Comparison of ENCODE assay signal across 8 cellular contexts in genomic region chr6:122184260-122184934, GRCh38.
DNase-seq lines count a peak whose midpoint lies in the region; ATAC-seq and TF ChIP-seq lines count a peak whose summit lies in the region.

No MANE protein-coding gene starts in this region.

- peak in 1 of 2 donors; percentile 87 for ATAC-seq in lower lobe of right lung
- ATAC-seq in activated CD8-positive, alpha-beta memory T cell treated with anti-CD3 and anti-CD28 coated beads, Interleukin-2, amount 10 ng/mL, durations not matched to agents 7 days and 5 days: no peak
- no peak for ATAC-seq in activated T-cell treated with anti-CD3 and anti-CD28 coated beads, Interleukin-2, amount 50 U/mL, for 4 hours

- H3K27me3 Mint-ChIP-seq in activated CD8-positive, alpha-beta memory T cell treated with anti-CD3 and anti-CD28 coated beads, Interleukin-2, amount 10 ng/mL, durations not matched to agents 7 days and 5 days: no peaks in the 10 kb centered on the region
- no peaks in the 10 kb centered on the region for H3K27me3 Mint-ChIP-seq in activated T-cell treated with anti-CD3 and anti-CD28 coated beads, Interleukin-2, amount 50 U/mL, for 4 hours (ENCODE audit: low read depth)

- TF ChIP-seq CTCF in A673 (conservative IDR thresholded peaks at IDR 0.05; ENCODE audit: low read depth, low read length) (peak; percentile 66), lower lobe of right lung (IDR thresholded peaks at IDR 0.05) (peak; percentile 40)

- H3K27ac Mint-ChIP-seq in activated CD8-positive, alpha-beta memory T cell treated with anti-CD3 and anti-CD28 coated beads, Interleukin-2, amount 10 ng/mL, durations not matched to agents 7 days and 5 days: no peak overlapping the region

- DNase-seq in A673 (ENCODE audit: low spot score) (peak; percentile 27), T47D (ENCODE audit: low read depth in 1 of 2, low spot score in 1 of 2) (peak; percentile 21 to 35), lower lobe of right lung (no peak), islet precursor cell (no peak), occipital lobe (lab: John Stamatoyannopoulos, UW) (no peak)
- no peak for DNase-seq in activated CD8-positive, alpha-beta memory T cell treated with anti-CD3 and anti-CD28 coated beads, Interleukin-2, amount 10 ng/mL, durations not matched to agents 7 days and 5 days
- DNase-seq in activated T-cell treated with anti-CD3 and anti-CD28 coated beads, Interleukin-2, amount 50 U/mL, for 4 hours: no peak

- H3K4me3 ChIP-seq in A673 (ENCODE audit: low read depth, low read length, poor library complexity, severe bottlenecking) (peak overlapping the region; percentile 16), lower lobe of right lung (no peak overlapping the region)

- in situ Hi-C loops in T47D (cut with HindIII; ENCODE audit: low pct_unique_long_range_greater_than_20kb, low sequenced_read_pairs): no loop called here

- BruUV-seq in A673 (replicated peaks; lab: Mats Ljungman, UMichigan): no TSS peak

- H3K4me1 Mint-ChIP-seq in activated CD8-positive, alpha-beta memory T cell treated with anti-CD3 and anti-CD28 coated beads, Interleukin-2, amount 10 ng/mL, durations not matched to agents 7 days and 5 days: no peaks in the 10 kb centered on the region
- no peaks in the 10 kb centered on the region for H3K4me1 Mint-ChIP-seq in activated T-cell treated with anti-CD3 and anti-CD28 coated beads, Interleukin-2, amount 50 U/mL, for 4 hours (ENCODE audit: low read depth)

- no peaks in the 10 kb centered on the region for H3K36me3 Mint-ChIP-seq in activated CD8-positive, alpha-beta memory T cell treated with anti-CD3 and anti-CD28 coated beads, Interleukin-2, amount 10 ng/mL, durations not matched to agents 7 days and 5 days
- H3K36me3 Mint-ChIP-seq in activated T-cell treated with anti-CD3 and anti-CD28 coated beads, Interleukin-2, amount 50 U/mL, for 4 hours (ENCODE audit: insufficient read depth): no peaks in the 10 kb centered on the region

- intact Hi-C loops in A673 (cut with micrococcal nuclease; ENCODE audit: unreplicated experiment) (loop anchor here (1.0 to 5.0 kb wide), 5 partner anchors 152 to 1127 kb away; no protein-coding TSS in a partner anchor), lower lobe of right lung (cut with DNase I) (loop anchor here (10.0 kb wide), 1 partner anchor 760 kb away; no protein-coding TSS in a partner anchor)

- CTCF ChIA-PET in A673 (lab: Charles Lee): interaction anchor here (1.6 kb wide), 1 partner anchor 335 kb away, joined by 4 read pairs; no protein-coding TSS in a partner anchor
- CTCF ChIA-PET in activated CD8-positive, alpha-beta memory T cell treated with anti-CD3 and anti-CD28 coated beads, Interleukin-2, amount 10 ng/mL, durations not matched to agents 7 days and 5 days (lab: Charles Lee): no interaction called here

- H3K27me3 ChIP-seq in A673 (replicated peaks; ENCODE audit: insufficient read depth, low read depth, low read length, poor library complexity) (no peaks in the 10 kb centered on the region), lower lobe of right lung (ENCODE audit: low read depth) (no peaks in the 10 kb centered on the region)

- POLR2A ChIA-PET in A673 (lab: Charles Lee; ENCODE audit: low non-redundant PET): interaction anchor here (0.6 kb wide), 1 partner anchor 36 kb away, joined by 3 read pairs; no protein-coding TSS in a partner anchor

- TF ChIP-seq EP300 in Ishikawa (IDR thresholded peaks at IDR 0.05; ENCODE audit: borderline replicate concordance): no peak

- H3K27ac ChIP-seq in A673 (ENCODE audit: low read depth, low read length, poor library complexity, severe bottlenecking) (no peak overlapping the region), lower lobe of right lung (no peak overlapping the region)

- no peaks in the 10 kb centered on the region for H3K9me3 Mint-ChIP-seq in activated CD8-positive, alpha-beta memory T cell treated with anti-CD3 and anti-CD28 coated beads, Interleukin-2, amount 10 ng/mL, durations not matched to agents 7 days and 5 days (ENCODE audit: low read depth)
- H3K9me3 Mint-ChIP-seq in activated T-cell treated with anti-CD3 and anti-CD28 coated beads, Interleukin-2, amount 50 U/mL, for 4 hours: no peaks in the 10 kb centered on the region

- H3K4me1 ChIP-seq in A673 (ENCODE audit: insufficient read depth, low read length, poor library complexity, severe bottlenecking) (no peaks in the 10 kb centered on the region), lower lobe of right lung (no peaks in the 10 kb centered on the region)

- H3K36me3 ChIP-seq in A673 (ENCODE audit: insufficient read depth, low read length, poor library complexity, severe bottlenecking): no peaks in the 10 kb centered on the region
- no peaks in the 10 kb centered on the region for H3K36me3 ChIP-seq in lower lobe of right lung

- peak; percentile 78 for TF ChIP-seq RAD21 in Ishikawa (IDR thresholded peaks at IDR 0.05; ENCODE audit: low read depth)

- no peaks in the 10 kb centered on the region for H3K9me3 ChIP-seq in A673 (ENCODE audit: low read depth, low read length, poor library complexity, severe bottlenecking)
- H3K9me3 ChIP-seq in lower lobe of right lung: no peaks in the 10 kb centered on the region

- no peak overlapping the region for H3K4me3 Mint-ChIP-seq in activated CD8-positive, alpha-beta memory T cell treated with anti-CD3 and anti-CD28 coated beads, Interleukin-2, amount 10 ng/mL, durations not matched to agents 7 days and 5 days
- no peak overlapping the region for H3K4me3 Mint-ChIP-seq in activated T-cell treated with anti-CD3 and anti-CD28 coated beads, Interleukin-2, amount 50 U/mL, for 4 hours

TF ChIP-seq in Ishikawa, 13 proteins besides CTCF, POLR2A, EP300 and RAD21:
- TF ChIP-seq EGR1 (IDR thresholded peaks at IDR 0.05) (no peak), CREB1 (IDR thresholded peaks at IDR 0.05; ENCODE audit: low read depth) (no peak), TAF1 (IDR thresholded peaks at IDR 0.05; ENCODE audit: low read depth) (no peak), ZBTB7A (IDR thresholded peaks at IDR 0.05; ENCODE audit: low read depth) (no peak), FOXM1 (IDR thresholded peaks at IDR 0.05; ENCODE audit: borderline replicate concordance, low read depth) (no peak), CEBPB (IDR thresholded peaks at IDR 0.05) (no peak), USF1 (IDR thresholded peaks at IDR 0.05) (no peak), NFIC (IDR thresholded peaks at IDR 0.05) (no peak), TCF12 (IDR thresholded peaks at IDR 0.05; ENCODE audit: low read depth) (no peak), TEAD4 (IDR thresholded peaks at IDR 0.05) (no peak), YY1 (IDR thresholded peaks at IDR 0.05; ENCODE audit: low read depth) (no peak)
- TF ChIP-seq, protein P1, sequence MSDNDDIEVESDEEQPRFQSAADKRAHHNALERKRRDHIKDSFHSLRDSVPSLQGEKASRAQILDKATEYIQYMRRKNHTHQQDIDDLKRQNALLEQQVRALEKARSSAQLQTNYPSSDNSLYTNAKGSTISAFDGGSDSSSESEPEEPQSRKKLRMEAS (IDR thresholded peaks at IDR 0.05): no peak
- TF ChIP-seq, protein P2, sequence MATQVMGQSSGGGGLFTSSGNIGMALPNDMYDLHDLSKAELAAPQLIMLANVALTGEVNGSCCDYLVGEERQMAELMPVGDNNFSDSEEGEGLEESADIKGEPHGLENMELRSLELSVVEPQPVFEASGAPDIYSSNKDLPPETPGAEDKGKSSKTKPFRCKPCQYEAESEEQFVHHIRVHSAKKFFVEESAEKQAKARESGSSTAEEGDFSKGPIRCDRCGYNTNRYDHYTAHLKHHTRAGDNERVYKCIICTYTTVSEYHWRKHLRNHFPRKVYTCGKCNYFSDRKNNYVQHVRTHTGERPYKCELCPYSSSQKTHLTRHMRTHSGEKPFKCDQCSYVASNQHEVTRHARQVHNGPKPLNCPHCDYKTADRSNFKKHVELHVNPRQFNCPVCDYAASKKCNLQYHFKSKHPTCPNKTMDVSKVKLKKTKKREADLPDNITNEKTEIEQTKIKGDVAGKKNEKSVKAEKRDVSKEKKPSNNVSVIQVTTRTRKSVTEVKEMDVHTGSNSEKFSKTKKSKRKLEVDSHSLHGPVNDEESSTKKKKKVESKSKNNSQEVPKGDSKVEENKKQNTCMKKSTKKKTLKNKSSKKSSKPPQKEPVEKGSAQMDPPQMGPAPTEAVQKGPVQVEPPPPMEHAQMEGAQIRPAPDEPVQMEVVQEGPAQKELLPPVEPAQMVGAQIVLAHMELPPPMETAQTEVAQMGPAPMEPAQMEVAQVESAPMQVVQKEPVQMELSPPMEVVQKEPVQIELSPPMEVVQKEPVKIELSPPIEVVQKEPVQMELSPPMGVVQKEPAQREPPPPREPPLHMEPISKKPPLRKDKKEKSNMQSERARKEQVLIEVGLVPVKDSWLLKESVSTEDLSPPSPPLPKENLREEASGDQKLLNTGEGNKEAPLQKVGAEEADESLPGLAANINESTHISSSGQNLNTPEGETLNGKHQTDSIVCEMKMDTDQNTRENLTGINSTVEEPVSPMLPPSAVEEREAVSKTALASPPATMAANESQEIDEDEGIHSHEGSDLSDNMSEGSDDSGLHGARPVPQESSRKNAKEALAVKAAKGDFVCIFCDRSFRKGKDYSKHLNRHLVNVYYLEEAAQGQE (IDR thresholded peaks at IDR 0.05; ENCODE audit: low read depth): no peak

Comparison
In these comparisons a context has a peak if more than half of its experiments do, and no peak if none do; other contexts are left out.
1. DNase-seq: peak in A673 (single experiment) and T47D (2 of 2); none in lower lobe of right lung (single experiment), activated CD8-positive, alpha-beta memory T cell treated with anti-CD3 and anti-CD28 coated beads, Interleukin-2, amount 10 ng/mL, durations not matched to agents 7 days and 5 days (single experiment), islet precursor cell (single experiment), activated T-cell treated with anti-CD3 and anti-CD28 coated beads, Interleukin-2, amount 50 U/mL, for 4 hours (single experiment) and occipital lobe (single experiment).